In the genomic region with DNA sequence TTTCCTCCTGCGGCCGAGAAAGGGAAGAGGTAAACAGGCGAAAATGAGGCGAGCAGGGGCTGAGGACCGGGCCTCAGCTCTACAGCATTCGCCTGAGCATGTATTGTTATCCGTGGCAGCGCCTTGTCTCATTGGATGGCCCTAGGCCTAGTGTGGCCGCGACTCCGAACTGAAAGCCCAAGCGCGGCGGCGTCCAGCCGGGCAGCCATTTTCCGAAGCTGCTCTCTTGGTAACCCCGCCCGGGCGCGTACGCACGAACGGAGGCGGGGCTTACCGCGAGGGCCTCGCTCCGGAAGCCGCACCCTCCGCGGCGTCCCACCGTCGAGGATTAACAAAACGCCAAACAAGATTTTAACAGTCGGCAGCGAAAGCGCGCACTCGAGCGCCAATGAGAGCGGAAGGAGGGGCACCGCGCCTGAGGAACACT, we compare ENCODE assay signal across 1 cellular context.
TF ChIP-seq lines count a peak whose summit lies in the region.

No MANE protein-coding gene starts in this region.

TF ChIP-seq in K562, 482 proteins besides CTCF, POLR2A, EP300 and RAD21 (continued from another document and continues in another):
- TF ChIP-seq, protein P1, sequence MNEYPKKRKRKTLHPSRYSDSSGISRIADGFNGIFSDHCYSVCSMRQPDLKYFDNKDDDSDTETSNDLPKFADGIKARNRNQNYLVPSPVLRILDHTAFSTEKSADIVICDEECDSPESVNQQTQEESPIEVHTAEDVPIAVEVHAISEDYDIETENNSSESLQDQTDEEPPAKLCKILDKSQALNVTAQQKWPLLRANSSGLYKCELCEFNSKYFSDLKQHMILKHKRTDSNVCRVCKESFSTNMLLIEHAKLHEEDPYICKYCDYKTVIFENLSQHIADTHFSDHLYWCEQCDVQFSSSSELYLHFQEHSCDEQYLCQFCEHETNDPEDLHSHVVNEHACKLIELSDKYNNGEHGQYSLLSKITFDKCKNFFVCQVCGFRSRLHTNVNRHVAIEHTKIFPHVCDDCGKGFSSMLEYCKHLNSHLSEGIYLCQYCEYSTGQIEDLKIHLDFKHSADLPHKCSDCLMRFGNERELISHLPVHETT (CRISPR knock-in tag; conservative IDR thresholded peaks at IDR 0.05 in 1 of 2, IDR thresholded peaks at IDR 0.05 in 1 of 2) = no peak
- no peak for TF ChIP-seq PCBP2 (IDR thresholded peaks at IDR 0.05; ENCODE audit: low read depth, low read length, poor library complexity, severe bottlenecking)
- no peak for TF ChIP-seq ARNT (IDR thresholded peaks at IDR 0.05)
- TF ChIP-seq SPI1 (IDR thresholded peaks at IDR 0.05; ENCODE audit: borderline replicate concordance, low read depth, low read length) = no peak
- TF ChIP-seq ZNF280A (IDR thresholded peaks at IDR 0.05; ENCODE audit: low read depth, partially characterized antibody) = no peak
- TF ChIP-seq IRF1 (CRISPR knock-in tag; IDR thresholded peaks at IDR 0.05; ENCODE audit: borderline replicate concordance) = no peak
- TF ChIP-seq MCM2 (IDR thresholded peaks at IDR 0.05; ENCODE audit: low read depth) = no peak
- TF ChIP-seq ATF1 (CRISPR knock-in tag; IDR thresholded peaks at IDR 0.05) = no peak
- peak; percentile 83; the same call in 1 of the 2 replicates for TF ChIP-seq ATF1 (tag; IDR thresholded peaks at IDR 0.05)
- TF ChIP-seq FOXA1 (IDR thresholded peaks at IDR 0.05; ENCODE audit: borderline replicate concordance) = no peak
- no peak for TF ChIP-seq ZNF354B (CRISPR knock-in tag; IDR thresholded peaks at IDR 0.05)
- no peak for TF ChIP-seq HIVEP1 (CRISPR knock-in tag; IDR thresholded peaks at IDR 0.05)
- TF ChIP-seq ZNF197 (CRISPR knock-in tag; IDR thresholded peaks at IDR 0.05; ENCODE audit: low read depth) = 0 out of 2 replicates have a peak, but pooled peaks have one; percentile 5
- TF ChIP-seq MYBL2 (IDR thresholded peaks at IDR 0.05; ENCODE audit: low read depth) = no peak; the same call in 1 of the 2 replicates
- no peak for TF ChIP-seq MYBL2 (CRISPR knock-in tag; IDR thresholded peaks at IDR 0.05; ENCODE audit: borderline replicate concordance)
- TF ChIP-seq RBM34 (IDR thresholded peaks at IDR 0.05; ENCODE audit: borderline replicate concordance, insufficient read depth, low read length) = no peak
- no peak; the same call in 1 of the 2 replicates for TF ChIP-seq HMGXB4 (CRISPR knock-in tag; IDR thresholded peaks at IDR 0.05)
- no peak; the same call in 1 of the 2 replicates for TF ChIP-seq SMARCA4 (IDR thresholded peaks at IDR 0.05)
- no peak; the same call in 1 of the 2 replicates for TF ChIP-seq LCOR (CRISPR knock-in tag; IDR thresholded peaks at IDR 0.05)
- no peak for TF ChIP-seq POU5F1 (IDR thresholded peaks at IDR 0.05; ENCODE audit: borderline replicate concordance, low read depth, low read length, partially characterized antibody)
- TF ChIP-seq, protein P2, sequence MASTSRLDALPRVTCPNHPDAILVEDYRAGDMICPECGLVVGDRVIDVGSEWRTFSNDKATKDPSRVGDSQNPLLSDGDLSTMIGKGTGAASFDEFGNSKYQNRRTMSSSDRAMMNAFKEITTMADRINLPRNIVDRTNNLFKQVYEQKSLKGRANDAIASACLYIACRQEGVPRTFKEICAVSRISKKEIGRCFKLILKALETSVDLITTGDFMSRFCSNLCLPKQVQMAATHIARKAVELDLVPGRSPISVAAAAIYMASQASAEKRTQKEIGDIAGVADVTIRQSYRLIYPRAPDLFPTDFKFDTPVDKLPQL (IDR thresholded peaks at IDR 0.05; ENCODE audit: extremely low read depth, insufficient read length) = no peak
- no peak for TF ChIP-seq CUX1 (CRISPR knock-in tag; IDR thresholded peaks at IDR 0.05)
- no peak for TF ChIP-seq RBM15 (IDR thresholded peaks at IDR 0.05; ENCODE audit: insufficient read depth, low read length)
- 0 out of 4 replicates have a peak, but pooled peaks of 1 of the 2 experiments have one; percentile 8 for TF ChIP-seq SIN3A (IDR thresholded peaks at IDR 0.05; ENCODE audit: borderline replicate concordance in 2 of 2, control insufficient read depth in 1 of 2, low read depth in 2 of 2, low read length in 2 of 2)
- TF ChIP-seq HNRNPUL1 (IDR thresholded peaks at IDR 0.05; ENCODE audit: low read length) = no peak
- TF ChIP-seq, protein P3, sequence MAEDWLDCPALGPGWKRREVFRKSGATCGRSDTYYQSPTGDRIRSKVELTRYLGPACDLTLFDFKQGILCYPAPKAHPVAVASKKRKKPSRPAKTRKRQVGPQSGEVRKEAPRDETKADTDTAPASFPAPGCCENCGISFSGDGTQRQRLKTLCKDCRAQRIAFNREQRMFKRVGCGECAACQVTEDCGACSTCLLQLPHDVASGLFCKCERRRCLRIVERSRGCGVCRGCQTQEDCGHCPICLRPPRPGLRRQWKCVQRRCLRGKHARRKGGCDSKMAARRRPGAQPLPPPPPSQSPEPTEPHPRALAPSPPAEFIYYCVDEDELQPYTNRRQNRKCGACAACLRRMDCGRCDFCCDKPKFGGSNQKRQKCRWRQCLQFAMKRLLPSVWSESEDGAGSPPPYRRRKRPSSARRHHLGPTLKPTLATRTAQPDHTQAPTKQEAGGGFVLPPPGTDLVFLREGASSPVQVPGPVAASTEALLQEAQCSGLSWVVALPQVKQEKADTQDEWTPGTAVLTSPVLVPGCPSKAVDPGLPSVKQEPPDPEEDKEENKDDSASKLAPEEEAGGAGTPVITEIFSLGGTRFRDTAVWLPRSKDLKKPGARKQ (CRISPR knock-in tag; IDR thresholded peaks at IDR 0.05) = no peak
- no peak for TF ChIP-seq SMARCC2 (IDR thresholded peaks at IDR 0.05; ENCODE audit: low read depth)
- TF ChIP-seq NR1H2 (CRISPR knock-in tag; IDR thresholded peaks at IDR 0.05) = no peak
- no peak for TF ChIP-seq MEF2D (tag; conservative IDR thresholded peaks at IDR 0.05; ENCODE audit: low read depth)
- TF ChIP-seq SP1 (CRISPR knock-in tag; IDR thresholded peaks at IDR 0.05) = no peak
- no peak for TF ChIP-seq DNMT1 (IDR thresholded peaks at IDR 0.05)
- TF ChIP-seq, protein P4, sequence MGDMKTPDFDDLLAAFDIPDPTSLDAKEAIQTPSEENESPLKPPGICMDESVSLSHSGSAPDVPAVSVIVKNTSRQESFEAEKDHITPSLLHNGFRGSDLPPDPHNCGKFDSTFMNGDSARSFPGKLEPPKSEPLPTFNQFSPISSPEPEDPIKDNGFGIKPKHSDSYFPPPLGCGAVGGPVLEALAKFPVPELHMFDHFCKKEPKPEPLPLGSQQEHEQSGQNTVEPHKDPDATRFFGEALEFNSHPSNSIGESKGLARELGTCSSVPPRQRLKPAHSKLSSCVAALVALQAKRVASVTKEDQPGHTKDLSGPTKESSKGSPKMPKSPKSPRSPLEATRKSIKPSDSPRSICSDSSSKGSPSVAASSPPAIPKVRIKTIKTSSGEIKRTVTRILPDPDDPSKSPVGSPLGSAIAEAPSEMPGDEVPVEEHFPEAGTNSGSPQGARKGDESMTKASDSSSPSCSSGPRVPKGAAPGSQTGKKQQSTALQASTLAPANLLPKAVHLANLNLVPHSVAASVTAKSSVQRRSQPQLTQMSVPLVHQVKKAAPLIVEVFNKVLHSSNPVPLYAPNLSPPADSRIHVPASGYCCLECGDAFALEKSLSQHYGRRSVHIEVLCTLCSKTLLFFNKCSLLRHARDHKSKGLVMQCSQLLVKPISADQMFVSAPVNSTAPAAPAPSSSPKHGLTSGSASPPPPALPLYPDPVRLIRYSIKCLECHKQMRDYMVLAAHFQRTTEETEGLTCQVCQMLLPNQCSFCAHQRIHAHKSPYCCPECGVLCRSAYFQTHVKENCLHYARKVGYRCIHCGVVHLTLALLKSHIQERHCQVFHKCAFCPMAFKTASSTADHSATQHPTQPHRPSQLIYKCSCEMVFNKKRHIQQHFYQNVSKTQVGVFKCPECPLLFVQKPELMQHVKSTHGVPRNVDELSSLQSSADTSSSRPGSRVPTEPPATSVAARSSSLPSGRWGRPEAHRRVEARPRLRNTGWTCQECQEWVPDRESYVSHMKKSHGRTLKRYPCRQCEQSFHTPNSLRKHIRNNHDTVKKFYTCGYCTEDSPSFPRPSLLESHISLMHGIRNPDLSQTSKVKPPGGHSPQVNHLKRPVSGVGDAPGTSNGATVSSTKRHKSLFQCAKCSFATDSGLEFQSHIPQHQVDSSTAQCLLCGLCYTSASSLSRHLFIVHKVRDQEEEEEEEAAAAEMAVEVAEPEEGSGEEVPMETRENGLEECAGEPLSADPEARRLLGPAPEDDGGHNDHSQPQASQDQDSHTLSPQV (IDR thresholded peaks at IDR 0.05) = 0 out of 2 replicates have a peak, but pooled peaks have one; percentile 3
- no peak for TF ChIP-seq DMBX1 (CRISPR knock-in tag; IDR thresholded peaks at IDR 0.05; ENCODE audit: borderline replicate concordance)
- TF ChIP-seq THRA (IDR thresholded peaks at IDR 0.05) = no peak
- no peak for TF ChIP-seq ZBTB2 (IDR thresholded peaks at IDR 0.05)
- TF ChIP-seq NCOA4 (IDR thresholded peaks at IDR 0.05; ENCODE audit: partially characterized antibody) = no peak
- TF ChIP-seq TRIM28 (IDR thresholded peaks at IDR 0.05) = no peak
- no peak for TF ChIP-seq ZNF76 (CRISPR knock-in tag; IDR thresholded peaks at IDR 0.05; ENCODE audit: borderline replicate concordance)
